Comparison of ENCODE assay signal across 33 cellular contexts in the genomic region with DNA sequence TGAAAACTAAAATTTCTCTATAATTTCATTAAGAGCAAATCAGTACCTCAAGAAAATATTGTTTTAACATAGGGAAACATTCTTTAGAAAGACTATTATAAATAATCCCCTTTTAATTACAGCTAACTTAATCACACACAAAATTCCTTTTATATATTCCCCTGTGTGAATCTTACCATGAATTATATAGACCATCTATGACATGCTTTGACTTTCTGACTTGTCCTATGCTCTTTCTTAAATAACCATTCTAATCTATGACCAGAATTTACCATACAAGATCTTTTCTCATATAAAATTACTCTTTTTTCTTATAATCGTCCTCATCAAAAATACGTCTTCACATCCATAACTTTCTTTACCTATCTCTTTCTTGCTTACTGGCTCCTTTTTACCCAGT.
"Had no signal": no experiment of that assay in that cellular context is flagged by ENCODE, and none has a peak within 500 bp of the region (broad histone marks: within the 10 kb centered on the region; RNA-seq: fewer than 3 reads in every experiment).

No MANE protein-coding gene starts in this region.

- ATAC-seq: activated T-cell treated with anti-CD3 and anti-CD28 coated beads, Interleukin-2, amount 50 U/mL, for 72 hours; activated T-helper 17 cell treated with anti-CD3 and anti-CD28 coated beads, Interleukin-2, amount 50 U/mL, for 72 hours had no signal

- H3K27ac ChIP-seq: ascending aorta, cardiac muscle cell, SJCRH30, SK-N-MC, WERI-Rb-1 had no signal

- H3K4me3 Mint-ChIP-seq: activated CD4-positive, alpha-beta memory T cell treated with anti-CD3 and anti-CD28 coated beads, Interleukin-2, amount 10 ng/mL, durations not matched to agents 7 days and 5 days; activated naive CD8-positive, alpha-beta T cell treated with anti-CD3 and anti-CD28 coated beads for 36 hours; activated T-cell treated with anti-CD3 and anti-CD28 coated beads, Interleukin-2, amount 50 U/mL, for 72 hours; activated T-helper 17 cell treated with anti-CD3 and anti-CD28 coated beads, Interleukin-2, amount 50 U/mL, for 72 hours; central memory CD8-positive, alpha-beta T cell had no signal

- H3K4me3 ChIP-seq: ascending aorta, cardiac muscle cell, MG63, SJCRH30, SK-N-MC had no signal

- H3K36me3 ChIP-seq: ascending aorta, cardiac muscle cell, MG63, SJCRH30, WERI-Rb-1 had no signal

- H3K9me3 ChIP-seq: ascending aorta, MG63 had no signal

- DNase-seq: activated CD4-positive, alpha-beta memory T cell treated with anti-CD3 and anti-CD28 coated beads, Interleukin-2, amount 10 ng/mL, durations not matched to agents 7 days and 5 days; activated CD4-positive, alpha-beta T cell treated with anti-CD3 and anti-CD28 coated beads for 1 hour; activated CD4-positive, alpha-beta T cell treated with anti-CD3 and anti-CD28 coated beads for 48 hours; activated CD4-positive, CD25-positive, alpha-beta regulatory T cell; activated effector memory CD4-positive, alpha-beta T cell treated with anti-CD3 and anti-CD28 coated beads, Interleukin-2, amount 50 U/mL, for 16 hours; activated naive CD4-positive, alpha-beta T cell; activated naive CD4-positive, alpha-beta T cell treated with anti-CD3 and anti-CD28 coated beads, Interleukin-2, amount 50 U/mL, for 16 hours; activated naive CD8-positive, alpha-beta T cell treated with anti-CD3 and anti-CD28 coated beads for 36 hours; activated T-cell treated with anti-CD3 and anti-CD28 coated beads, Interleukin-2, amount 50 U/mL, for 1 hour; activated T-cell treated with anti-CD3 and anti-CD28 coated beads, Interleukin-2, amount 50 U/mL, for 72 hours; amniotic stem cell; Karpas-422; MG63; NCI-H1048; NCI-H1105 treated with DMSO at 0.1 percent for 48 hours; NCI-H1436; NCI-H1694; NCI-H1930; NCI-H2081 treated with DMSO at 0.1 percent for 48 hours; NCI-H226; NCI-H446 treated with DMSO at 0.1 percent for 48 hours; NCI-H524; NCI-H69; NK-92 treated with Interleukin-12 subunit alpha and Interleukin-12 subunit beta, amount 100 ng/mL, for 24 hours; SHP77; T1000; WERI-Rb-1 had no signal

- H3K27me3 Mint-ChIP-seq: activated CD4-positive, alpha-beta memory T cell treated with anti-CD3 and anti-CD28 coated beads, Interleukin-2, amount 10 ng/mL, durations not matched to agents 7 days and 5 days; activated naive CD8-positive, alpha-beta T cell treated with anti-CD3 and anti-CD28 coated beads for 36 hours; activated T-helper 17 cell treated with anti-CD3 and anti-CD28 coated beads, Interleukin-2, amount 50 U/mL, for 72 hours; central memory CD8-positive, alpha-beta T cell had no signal

- H3K4me1 ChIP-seq: ascending aorta had no signal

- H3K36me3 Mint-ChIP-seq: activated naive CD8-positive, alpha-beta T cell treated with anti-CD3 and anti-CD28 coated beads for 36 hours had no signal

- H3K27ac Mint-ChIP-seq: activated CD4-positive, alpha-beta memory T cell treated with anti-CD3 and anti-CD28 coated beads, Interleukin-2, amount 10 ng/mL, durations not matched to agents 7 days and 5 days; activated naive CD8-positive, alpha-beta T cell treated with anti-CD3 and anti-CD28 coated beads for 36 hours; activated T-cell treated with anti-CD3 and anti-CD28 coated beads, Interleukin-2, amount 50 U/mL, for 72 hours; activated T-helper 17 cell treated with anti-CD3 and anti-CD28 coated beads, Interleukin-2, amount 50 U/mL, for 72 hours had no signal

- H3K4me1 Mint-ChIP-seq: activated CD4-positive, alpha-beta memory T cell treated with anti-CD3 and anti-CD28 coated beads, Interleukin-2, amount 10 ng/mL, durations not matched to agents 7 days and 5 days; activated naive CD8-positive, alpha-beta T cell treated with anti-CD3 and anti-CD28 coated beads for 36 hours; activated T-helper 17 cell treated with anti-CD3 and anti-CD28 coated beads, Interleukin-2, amount 50 U/mL, for 72 hours; central memory CD8-positive, alpha-beta T cell had no signal

- H3K27me3 ChIP-seq: ascending aorta, cardiac muscle cell, MG63, SJCRH30 had no signal
